ENCODE assay signal across 8 cellular contexts in genomic region chr4:127479031-127479622, GRCh38.
DNase-seq lines count a peak whose midpoint lies in the region; ATAC-seq and TF ChIP-seq lines count a peak whose summit lies in the region.

No MANE protein-coding gene starts in this region.

- no peaks in the 10 kb centered on the region for H3K9me2 ChIP-seq in OCI-LY7 (ENCODE audit: insufficient read depth, low read length)

- no peaks in the 10 kb centered on the region for H4K20me1 ChIP-seq in OCI-LY7 (ENCODE audit: insufficient read depth, low read length)

- DNase-seq in BJ (ENCODE audit: low read depth) (no peak), OCI-LY7 (ENCODE audit: low spot score) (peak; percentile 30), fibroblast of mammary gland (ENCODE audit: low read depth) (peak; percentile 59), testis (no peak), mucosa of gallbladder (ENCODE audit: low spot score) (no peak)
- no peak for DNase-seq in stimulated activated CD4-positive, alpha-beta T cell treated with anti-CD3 and anti-CD28 coated beads, Interleukin-4, amount 100 ng/mL, for 24 hours
- DNase-seq in activated effector memory CD4-positive, alpha-beta T cell treated with anti-CD3 and anti-CD28 coated beads, Interleukin-2, amount 50 U/mL, for 16 hours: no peak

- POLR2A ChIA-PET in BJ (lab: Charles Lee): no interaction called here
- POLR2A ChIA-PET in OCI-LY7 (lab: Charles Lee): no interaction called here

- H3K4me1 ChIP-seq in OCI-LY7 (ENCODE audit: insufficient read depth, low read length, poor library complexity, severe bottlenecking) (no peaks in the 10 kb centered on the region), testis (no peaks in the 10 kb centered on the region)

- H3K9me3 ChIP-seq in OCI-LY7 (ENCODE audit: low read length) (no peaks in the 10 kb centered on the region), testis (no peaks in the 10 kb centered on the region)

- no peaks in the 10 kb centered on the region for H3K79me2 ChIP-seq in OCI-LY7 (ENCODE audit: insufficient read depth, low read depth, low read length)

- H3K27me3 ChIP-seq in BJ (ENCODE audit: control insufficient read depth, insufficient read depth, low read length) (no peaks in the 10 kb centered on the region), testis (no peaks in the 10 kb centered on the region)

- no peaks in the 10 kb centered on the region for H3K36me3 ChIP-seq in BJ (ENCODE audit: control insufficient read depth, insufficient read depth, low read length)
- H3K36me3 ChIP-seq in OCI-LY7 (ENCODE audit: insufficient read depth, low read length): no peaks in the 10 kb centered on the region
- no peaks in the 10 kb centered on the region for H3K36me3 ChIP-seq in testis (ENCODE audit: low read depth, missing control alignments)

- TF ChIP-seq POLR2A in testis (IDR thresholded peaks at IDR 0.05): no peak

- H3K27ac ChIP-seq in OCI-LY7 (ENCODE audit: low read depth, low read length, poor library complexity, severe bottlenecking): no peak overlapping the region
- no peak overlapping the region for H3K27ac ChIP-seq in testis

- ATAC-seq in GM21723 (IDR thresholded peaks at IDR 0.05; ENCODE audit: unreplicated experiment): peak; percentile 57

- intact Hi-C loops in OCI-LY7 (cut with micrococcal nuclease; ENCODE audit: unreplicated experiment): no loop called here
- intact Hi-C loops in testis (cut with DNase I; ENCODE audit: low total_unique reads): no loop called here

- H3K4me3 ChIP-seq in BJ (ENCODE audit: low read depth, low read length): no peak overlapping the region
- no peak overlapping the region for H3K4me3 ChIP-seq in OCI-LY7 (ENCODE audit: low read depth, low read length, poor library complexity, severe bottlenecking)
- H3K4me3 ChIP-seq in fibroblast of mammary gland (ENCODE audit: control insufficient read depth, low read depth, low read length): no peak overlapping the region
- no peak overlapping the region for H3K4me3 ChIP-seq in testis

- BruUV-seq in OCI-LY7 (replicated peaks; lab: Mats Ljungman, UMichigan): no TSS peak

- H2AFZ ChIP-seq in OCI-LY7 (ENCODE audit: low read length): no peak overlapping the region

- H3K4me2 ChIP-seq in OCI-LY7 (ENCODE audit: low read length): no peak overlapping the region

- CTCF ChIA-PET in BJ (lab: Yijun Ruan, JAX): interaction anchor here (0.9 kb wide), 1 partner anchor 317 kb away, joined by 3 read pairs; no protein-coding TSS in a partner anchor
- CTCF ChIA-PET in OCI-LY7 (lab: Charles Lee; ENCODE audit: unreplicated experiment): no interaction called here

- peak; percentile 53 for TF ChIP-seq CTCF in BJ (IDR thresholded peaks at IDR 0.05; ENCODE audit: insufficient read depth, low read depth, low read length)
- peak; percentile 88 for TF ChIP-seq CTCF in OCI-LY7 (conservative IDR thresholded peaks at IDR 0.05; ENCODE audit: low read length)
- peak; percentile 54 for TF ChIP-seq CTCF in fibroblast of mammary gland (conservative IDR thresholded peaks at IDR 0.05; ENCODE audit: control insufficient read depth, insufficient read depth, low read depth, low read length)
- TF ChIP-seq CTCF in testis (IDR thresholded peaks at IDR 0.05): peak; percentile 22 to 61 (median 24)

Comparison
In these comparisons a context has a peak if more than half of its experiments do, and no peak if none do; other contexts are left out.
1. DNase-seq: peak in OCI-LY7 (single experiment) and fibroblast of mammary gland (single experiment); none in BJ (single experiment), testis (single experiment), stimulated activated CD4-positive, alpha-beta T cell treated with anti-CD3 and anti-CD28 coated beads, Interleukin-4, amount 100 ng/mL, for 24 hours (single experiment), activated effector memory CD4-positive, alpha-beta T cell treated with anti-CD3 and anti-CD28 coated beads, Interleukin-2, amount 50 U/mL, for 16 hours (single experiment) and mucosa of gallbladder (single experiment).
2. CTCF ChIP-seq: peak in every context shown above with its lines; median percentile 88 in OCI-LY7; 54 in fibroblast of mammary gland; 53 in BJ; 24 in testis.